9 cellular contexts compared by ENCODE assay signal in the genomic region with DNA sequence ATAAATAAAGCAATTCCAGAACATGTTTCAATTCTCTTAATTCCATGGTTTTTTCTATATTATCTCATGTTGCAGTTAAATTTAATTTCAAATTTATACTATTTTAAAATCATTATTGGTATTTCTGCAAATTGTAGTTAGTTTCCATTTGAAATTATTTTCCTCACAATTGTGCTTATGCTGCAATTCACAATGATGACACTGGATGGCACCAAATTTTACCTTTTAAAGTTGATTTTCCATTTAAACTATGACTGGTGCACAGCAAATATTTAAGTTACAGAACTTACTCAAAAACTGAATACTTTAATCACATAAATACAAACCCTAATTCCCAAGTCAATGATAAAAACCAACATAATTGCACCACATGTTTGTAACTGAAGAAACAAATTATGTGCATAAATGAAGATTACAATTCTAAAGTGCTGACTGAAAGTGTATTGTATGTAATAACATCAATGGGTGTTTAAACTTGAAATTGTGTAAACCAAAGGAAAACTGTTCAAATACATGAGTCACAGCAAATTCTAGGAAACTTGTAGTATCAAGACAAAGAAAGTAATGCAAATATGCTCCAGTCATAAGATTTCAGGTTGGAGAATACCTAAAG.
DNase-seq lines count a peak whose midpoint lies in the region; ATAC-seq and TF ChIP-seq lines count a peak whose summit lies in the region.
"Had no signal": no experiment of that assay in that cellular context is flagged by ENCODE, and none has a peak within 500 bp of the region (broad histone marks: within the 10 kb centered on the region; RNA-seq: fewer than 3 reads in every experiment).

No MANE protein-coding gene starts in this region.

- peak; percentile 63 for TF ChIP-seq CTCF in SU-DHL-6 (IDR thresholded peaks at IDR 0.05; ENCODE audit: insufficient read depth, low read length, poor library complexity, severe bottlenecking)

- no peak overlapping the region for H2AFZ ChIP-seq in SU-DHL-6 (ENCODE audit: low read depth, low read length, severe bottlenecking)

- peak; percentile 20 for DNase-seq in EH (ENCODE audit: low read depth)
- peak; percentile 24 for DNase-seq in iris pigment epithelial cell (ENCODE audit: low read depth)
- no peak for DNase-seq in activated T-helper 2 cell treated with anti-CD3 and anti-CD28 coated beads, Interferon-gamma antibody, Interleukin-2, Interleukin-4, amounts not matched to agents 10 μg/mL and 5 μg/mL and 100 μg/mL, durations not matched to agents 14 hours and 24 hours and 36 hours (ENCODE audit: low spot score)
- DNase-seq in effector CD4-positive, alpha-beta T cell, result no peak
- DNase-seq in activated CD4-positive, alpha-beta T cell treated with anti-CD3 and anti-CD28 coated beads for 4 hours, result no peak

- intact Hi-C loops in activated T-helper 2 cell treated with anti-CD3 and anti-CD28 coated beads, Interferon-gamma antibody, Interleukin-2, Interleukin-4, amounts not matched to agents 10 μg/mL and 5 μg/mL and 100 μg/mL, durations not matched to agents 14 hours and 24 hours and 36 hours (cut with micrococcal nuclease), result loop anchor here (2.0 to 5.0 kb wide), 2 partner anchors 309 to 933 kb away; no protein-coding TSS in a partner anchor

- no peaks in the 10 kb centered on the region for H3K9me3 ChIP-seq in SU-DHL-6 (ENCODE audit: insufficient read depth, low read length)
- H3K9me3 ChIP-seq: SJCRH30 had no signal

- ATAC-seq in HG02938 (IDR thresholded peaks at IDR 0.05; ENCODE audit: unreplicated experiment) (peak; percentile 52), HG03469 (IDR thresholded peaks at IDR 0.05; ENCODE audit: unreplicated experiment) (no peak)

- no peaks in the 10 kb centered on the region for H3K9me3 Mint-ChIP-seq in activated T-helper 2 cell treated with anti-CD3 and anti-CD28 coated beads, Interferon-gamma antibody, Interleukin-2, Interleukin-4, amounts not matched to agents 10 μg/mL and 5 μg/mL and 100 μg/mL, durations not matched to agents 14 hours and 24 hours and 36 hours

- no peak overlapping the region for H3K27ac Mint-ChIP-seq in activated T-helper 2 cell treated with anti-CD3 and anti-CD28 coated beads, Interferon-gamma antibody, Interleukin-2, Interleukin-4, amounts not matched to agents 10 μg/mL and 5 μg/mL and 100 μg/mL, durations not matched to agents 14 hours and 24 hours and 36 hours

- H3K4me3 Mint-ChIP-seq in activated T-helper 2 cell treated with anti-CD3 and anti-CD28 coated beads, Interferon-gamma antibody, Interleukin-2, Interleukin-4, amounts not matched to agents 10 μg/mL and 5 μg/mL and 100 μg/mL, durations not matched to agents 14 hours and 24 hours and 36 hours (ENCODE audit: low read depth), result no peak overlapping the region

- H3K36me3 Mint-ChIP-seq in activated T-helper 2 cell treated with anti-CD3 and anti-CD28 coated beads, Interferon-gamma antibody, Interleukin-2, Interleukin-4, amounts not matched to agents 10 μg/mL and 5 μg/mL and 100 μg/mL, durations not matched to agents 14 hours and 24 hours and 36 hours (ENCODE audit: low read depth), result no peaks in the 10 kb centered on the region

- H3F3A ChIP-seq in SU-DHL-6 (ENCODE audit: insufficient read depth), result no peaks in the 10 kb centered on the region

- no peak overlapping the region for H3K9ac ChIP-seq in SU-DHL-6 (ENCODE audit: low read length)

- H3K4me1 Mint-ChIP-seq in activated T-helper 2 cell treated with anti-CD3 and anti-CD28 coated beads, Interferon-gamma antibody, Interleukin-2, Interleukin-4, amounts not matched to agents 10 μg/mL and 5 μg/mL and 100 μg/mL, durations not matched to agents 14 hours and 24 hours and 36 hours (ENCODE audit: low read depth), result no peaks in the 10 kb centered on the region

- no peaks in the 10 kb centered on the region for H3K36me3 ChIP-seq in SU-DHL-6 (ENCODE audit: low read length)
- H3K36me3 ChIP-seq: SJCRH30 had no signal

- H3K27ac ChIP-seq in SU-DHL-6 (ENCODE audit: low read depth, low read length), result no peak overlapping the region
- H3K27ac ChIP-seq: SJCRH30 had no signal

- H3K79me2 ChIP-seq in SU-DHL-6 (ENCODE audit: insufficient read depth, low read length), result no peaks in the 10 kb centered on the region

- H3K4me3 ChIP-seq in SU-DHL-6 (ENCODE audit: insufficient read depth, low read length, poor library complexity, severe bottlenecking), result no peak overlapping the region
- H3K4me3 ChIP-seq: SJCRH30 had no signal

- no peaks in the 10 kb centered on the region for H3K27me3 Mint-ChIP-seq in activated T-helper 2 cell treated with anti-CD3 and anti-CD28 coated beads, Interferon-gamma antibody, Interleukin-2, Interleukin-4, amounts not matched to agents 10 μg/mL and 5 μg/mL and 100 μg/mL, durations not matched to agents 14 hours and 24 hours and 36 hours (ENCODE audit: low read depth)

- H3K9me2 ChIP-seq in SU-DHL-6 (replicated peaks; ENCODE audit: insufficient read depth, low read length), result no peaks in the 10 kb centered on the region

- no peaks in the 10 kb centered on the region for H3K27me3 ChIP-seq in SU-DHL-6 (ENCODE audit: low read length)
- H3K27me3 ChIP-seq: SJCRH30 had no signal

- H3K4me2 ChIP-seq in SU-DHL-6 (ENCODE audit: low read depth, low read length, poor library complexity, severe bottlenecking), result no peak overlapping the region

- H4K20me1 ChIP-seq in SU-DHL-6 (ENCODE audit: low read depth, low read length), result no peaks in the 10 kb centered on the region

Comparison
In these comparisons a context has a peak if more than half of its experiments do, and no peak if none do; other contexts are left out.
1. DNase-seq: peak in EH (single experiment) and iris pigment epithelial cell (single experiment); none in activated T-helper 2 cell treated with anti-CD3 and anti-CD28 coated beads, Interferon-gamma antibody, Interleukin-2, Interleukin-4, amounts not matched to agents 10 μg/mL and 5 μg/mL and 100 μg/mL, durations not matched to agents 14 hours and 24 hours and 36 hours (single experiment), effector CD4-positive, alpha-beta T cell (single experiment) and activated CD4-positive, alpha-beta T cell treated with anti-CD3 and anti-CD28 coated beads for 4 hours (0 of 2).